In the genomic region with DNA sequence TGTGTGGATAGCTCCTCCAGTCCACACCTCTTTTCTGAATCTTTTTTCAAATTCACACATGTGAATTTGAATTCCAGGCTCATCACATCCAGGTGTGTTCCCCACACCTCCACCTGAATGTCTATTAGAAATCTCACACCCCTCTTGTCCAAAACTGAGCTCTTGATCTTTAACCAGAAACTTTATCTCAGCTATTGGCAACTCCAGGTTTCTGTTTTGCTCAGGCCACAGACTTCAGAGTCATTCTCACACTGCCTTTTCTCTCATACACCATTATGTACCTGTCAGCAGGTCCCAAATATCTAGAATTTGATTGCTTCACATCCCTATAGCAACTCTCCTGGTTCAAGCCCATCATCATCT, we compare ENCODE assay signal across 9 cellular contexts. TPM values are rescaled to one million over a fixed set of nuclear protein-coding genes. Genes with fewer than 3 reads are reported as not detected.
DNase-seq lines count a peak whose midpoint lies in the region; ATAC-seq, FAIRE-seq and TF ChIP-seq lines count a peak whose summit lies in the region.
"Had no signal": no experiment of that assay in that cellular context is flagged by ENCODE, and none has a peak within 500 bp of the region (broad histone marks: within the 10 kb centered on the region; RNA-seq: fewer than 3 reads in every experiment).

No MANE protein-coding gene starts in this region.

- no peak overlapping the region for H3K18ac ChIP-seq in mesenchymal stem cell (ENCODE audit: low read depth in 1 of 2, low read length in 2 of 2)

- H3K27ac ChIP-seq in right cardiac atrium (ENCODE audit: low read length) (peak overlapping the region; percentile 59), kidney (ENCODE audit: low read depth in 2 of 2, low read length in 2 of 2) (no peak overlapping the region), mesenchymal stem cell (ENCODE audit: low read length, poor library complexity, severe bottlenecking) (no peak overlapping the region)

- no peak overlapping the region for H2AK5ac ChIP-seq in mesenchymal stem cell (ENCODE audit: low read length, severe bottlenecking)

- DNase-seq in right cardiac atrium: no peak
- DNase-seq in posterior vena cava (ENCODE audit: low spot score): no peak
- DNase-seq in NK-92 (lab: John Stamatoyannopoulos, UW; ENCODE audit: unreplicated experiment): no peak
- no peak for DNase-seq in kidney
- DNase-seq in mesenchymal stem cell: no peak
- DNase-seq: left cardiac atrium had no signal

- no peak overlapping the region for H3K14ac ChIP-seq in mesenchymal stem cell (ENCODE audit: low read length in 2 of 2)

- FAIRE-seq in kidney (lab: Jason Lieb, UNC): no peak

- H3K4ac ChIP-seq in mesenchymal stem cell (ENCODE audit: low read depth in 1 of 2, low read length in 2 of 2): no peak overlapping the region

- H3K9me3 ChIP-seq in right cardiac atrium (ENCODE audit: control insufficient read depth, low read length): no peaks in the 10 kb centered on the region
- no peaks in the 10 kb centered on the region for H3K9me3 ChIP-seq in kidney (ENCODE audit: control insufficient read depth in 1 of 2, low read length in 2 of 2)
- H3K9me3 ChIP-seq in mesenchymal stem cell (ENCODE audit: control insufficient read depth, low read length): no peaks in the 10 kb centered on the region

- no peak overlapping the region for H3K23ac ChIP-seq in mesenchymal stem cell (ENCODE audit: low read length in 2 of 2)

- H3K9ac ChIP-seq in kidney (ENCODE audit: low read length in 2 of 2): no peak overlapping the region
- no peak overlapping the region for H3K9ac ChIP-seq in mesenchymal stem cell (ENCODE audit: low read length)

- H2AFZ ChIP-seq in mesenchymal stem cell (ENCODE audit: low read depth, low read length): no peak overlapping the region

- TF ChIP-seq CTCF in kidney (IDR thresholded peaks at IDR 0.05; ENCODE audit: borderline replicate concordance, extremely low read depth, insufficient read depth): no peak

- H2BK120ac ChIP-seq in mesenchymal stem cell (ENCODE audit: low read depth, low read length): no peak overlapping the region

- H3K36me3 ChIP-seq in kidney (ENCODE audit: control insufficient read depth in 1 of 2, insufficient read depth in 2 of 2, low read length in 2 of 2) (no peaks in the 10 kb centered on the region), mesenchymal stem cell (ENCODE audit: control insufficient read depth in 1 of 2, insufficient read depth in 2 of 2, low read depth in 1 of 2, low read length in 2 of 2) (peaks cover 0 to 9% of the 10 kb centered on the region in 2 experiments)

- H4K91ac ChIP-seq in mesenchymal stem cell (ENCODE audit: low read length): no peak overlapping the region

- H3K4me3 ChIP-seq in right cardiac atrium (ENCODE audit: low read length) (no peak overlapping the region), kidney (ENCODE audit: low read length in 2 of 2) (no peak overlapping the region), mesenchymal stem cell (ENCODE audit: insufficient read depth in 1 of 2, low read depth in 1 of 2, low read length in 2 of 2) (no peak overlapping the region)

- ATAC-seq in GM18517 (IDR thresholded peaks at IDR 0.05; ENCODE audit: unreplicated experiment) (peak; percentile 73), GM21528 (IDR thresholded peaks at IDR 0.05; ENCODE audit: low FRiP score, unreplicated experiment) (peak; percentile 74), HG03196 (IDR thresholded peaks at IDR 0.05; ENCODE audit: unreplicated experiment) (peak; percentile 63), right cardiac atrium (peak in 1 of 2 donors; percentile 34)

- H3K27me3 ChIP-seq in right cardiac atrium (ENCODE audit: control insufficient read depth, insufficient read depth): no peaks in the 10 kb centered on the region
- no peaks in the 10 kb centered on the region for H3K27me3 ChIP-seq in mesenchymal stem cell (ENCODE audit: control insufficient read depth in 1 of 2, insufficient read depth in 1 of 2, low read length in 2 of 2)

- no peak overlapping the region for H3K4me2 ChIP-seq in mesenchymal stem cell (ENCODE audit: low read length, poor library complexity, severe bottlenecking)

- no peaks in the 10 kb centered on the region for H3K79me1 ChIP-seq in mesenchymal stem cell (replicated peaks; ENCODE audit: low read length, poor library complexity, severe bottlenecking)

- H2BK15ac ChIP-seq in mesenchymal stem cell (ENCODE audit: low read depth, poor library complexity, severe bottlenecking): no peak overlapping the region

- peaks cover 6% of the 10 kb centered on the region for H3K4me1 ChIP-seq in right cardiac atrium (ENCODE audit: control insufficient read depth, insufficient read depth, low read length)
- no peaks in the 10 kb centered on the region for H3K4me1 ChIP-seq in kidney (ENCODE audit: control insufficient read depth in 1 of 2, insufficient read depth in 1 of 2, low read depth in 1 of 2, low read length in 2 of 2)
- no peaks in the 10 kb centered on the region for H3K4me1 ChIP-seq in mesenchymal stem cell (ENCODE audit: control insufficient read depth, insufficient read depth, low read depth, low read length)

- no peak overlapping the region for H4K8ac ChIP-seq in mesenchymal stem cell (ENCODE audit: low read length)

- intact Hi-C loops in right cardiac atrium (cut with DNase I) (no loop called here), posterior vena cava (cut with DNase I) (no loop called here), kidney (cut with DNase I) (no loop called here)

- no peak overlapping the region for H2BK5ac ChIP-seq in mesenchymal stem cell (ENCODE audit: low read depth, low read length, poor library complexity, severe bottlenecking)

- no peak overlapping the region for H2BK12ac ChIP-seq in mesenchymal stem cell (ENCODE audit: low read length in 2 of 2)

RNA-seq across cellular contexts. Expression of gene NIPSNAP3B, which starts 11.6 kb away (rescaled TPM):
- total RNA-seq in right cardiac atrium (10 to 100 TPM; 19.5 to 24.6 (median 20.0) TPM), posterior vena cava (1 to 10 TPM; 4.3 to 6.2 TPM), kidney (5.5 TPM)
- polyA plus RNA-seq in right cardiac atrium (20.4 TPM), kidney (ENCODE audit: insufficient read depth, low read depth, low replicate concordance) (4.3 TPM)
- 0.51 TPM for polyA plus RNA-seq in mesenchymal stem cell (2013, experiment 1 of 2)
- polyA plus RNA-seq in mesenchymal stem cell (2013, experiment 2 of 2): 0.52 TPM

RNA-seq across cellular contexts. Expression of gene NIPSNAP3A, which starts 28.1 kb away (rescaled TPM):
- total RNA-seq in right cardiac atrium (10 to 100 TPM; 14.3 to 23.0 (median 19.2) TPM), posterior vena cava (10 to 100 TPM; 28.2 to 28.3 TPM), kidney (27.9 TPM)
- polyA plus RNA-seq in right cardiac atrium (25.5 TPM), kidney (ENCODE audit: insufficient read depth, low read depth, low replicate concordance) (31.2 TPM)
- 18.9 TPM for polyA plus RNA-seq in mesenchymal stem cell (2013, experiment 1 of 2)
- 21.5 TPM for polyA plus RNA-seq in mesenchymal stem cell (2013, experiment 2 of 2)
